In genomic region chr13:31050486-31051400, GRCh38 we compare ENCODE assay signal across 13 cellular contexts.
A peak's percentile ranks its signal among the peaks of the same experiment; 100 is the strongest.
DNase-seq lines count a peak whose midpoint lies in the region; ATAC-seq and TF ChIP-seq lines count a peak whose summit lies in the region.
"Had no signal": no experiment of that assay in that cellular context is flagged by ENCODE, and none has a peak within 500 bp of the region (broad histone marks: within the 10 kb centered on the region; RNA-seq: fewer than 3 reads in every experiment).

No MANE protein-coding gene starts in this region.

- no peak overlapping the region for H3K4me3 Mint-ChIP-seq in T-helper 1 cell treated with Interleukin-12 subunit alpha and Interleukin-12 subunit beta and Interleukin-4 antibody, amounts not matched to agents 30 μg/mL and 1 μg/mL, for 36 hours
- no peak overlapping the region for H3K4me3 Mint-ChIP-seq in endothelial cell (ENCODE audit: unreplicated experiment)

- no peak for ATAC-seq in aorta (ENCODE audit: low FRiP score)

- H3K27ac ChIP-seq in brain microvascular endothelial cell (no peak overlapping the region), aorta (ENCODE audit: low read depth in 1 of 2, low read length in 2 of 2) (no peak overlapping the region)
- H3K27ac ChIP-seq: HL-60 had no signal

- peaks cover 4% of the 10 kb centered on the region for H3K27me3 Mint-ChIP-seq in T-helper 1 cell treated with Interleukin-12 subunit alpha and Interleukin-12 subunit beta and Interleukin-4 antibody, amounts not matched to agents 30 μg/mL and 1 μg/mL, for 36 hours (ENCODE audit: low read depth)
- peaks cover 3% of the 10 kb centered on the region for H3K27me3 Mint-ChIP-seq in endothelial cell (ENCODE audit: unreplicated experiment)

- H3K27ac Mint-ChIP-seq in T-helper 1 cell treated with Interleukin-12 subunit alpha and Interleukin-12 subunit beta and Interleukin-4 antibody, amounts not matched to agents 30 μg/mL and 1 μg/mL, for 36 hours = peak overlapping the region; percentile 10
- H3K27ac Mint-ChIP-seq in endothelial cell (ENCODE audit: unreplicated experiment) = no peak overlapping the region

- peak; percentile 22 for TF ChIP-seq CTCF in NB4 (IDR thresholded peaks at IDR 0.05; ENCODE audit: low read depth, low read length)
- peak; percentile 59 for TF ChIP-seq CTCF in brain microvascular endothelial cell (IDR thresholded peaks at IDR 0.05; ENCODE audit: low read depth, low read length, missing control alignments)
- peak; percentile 19 for TF ChIP-seq CTCF in retinal pigment epithelial cell (conservative IDR thresholded peaks at IDR 0.05; ENCODE audit: low read depth, low read length)
- TF ChIP-seq CTCF in endothelial cell (IDR thresholded peaks at IDR 0.05; ENCODE audit: unreplicated experiment) = no peak

- H3K4me3 ChIP-seq in NB4 (ENCODE audit: low read depth, low read length) (no peak overlapping the region), brain microvascular endothelial cell (ENCODE audit: low read depth, low read length) (no peak overlapping the region), retinal pigment epithelial cell (ENCODE audit: low read length) (no peak overlapping the region), aorta (ENCODE audit: low read length in 2 of 2) (no peak overlapping the region)

- H3K4me1 Mint-ChIP-seq in T-helper 1 cell treated with Interleukin-12 subunit alpha and Interleukin-12 subunit beta and Interleukin-4 antibody, amounts not matched to agents 30 μg/mL and 1 μg/mL, for 36 hours (ENCODE audit: low read depth) = peaks cover 7% of the 10 kb centered on the region
- peaks cover 3% of the 10 kb centered on the region for H3K4me1 Mint-ChIP-seq in endothelial cell (ENCODE audit: unreplicated experiment)

- H3K4me1 ChIP-seq in aorta (ENCODE audit: control insufficient read depth in 1 of 2, insufficient read depth in 2 of 2, low read length in 2 of 2) = no peaks in the 10 kb centered on the region

- no peaks in the 10 kb centered on the region for H3K9me3 Mint-ChIP-seq in T-helper 1 cell treated with Interleukin-12 subunit alpha and Interleukin-12 subunit beta and Interleukin-4 antibody, amounts not matched to agents 30 μg/mL and 1 μg/mL, for 36 hours
- no peaks in the 10 kb centered on the region for H3K9me3 Mint-ChIP-seq in endothelial cell (ENCODE audit: unreplicated experiment)

- no peaks in the 10 kb centered on the region for H3K9me3 ChIP-seq in aorta (ENCODE audit: control insufficient read depth, low read length)

- in situ Hi-C loops in brain microvascular endothelial cell (cut with HindIII; ENCODE audit: low pct_ligation_motif_present, low sequenced_read_pairs) = no loop called here

- 80% methylated on average over 6 of the region's 6 CpGs for WGBS in aorta, 2 donors

- DNase-seq in T-helper 1 cell (no peak), NB4 (ENCODE audit: low read depth) (no peak), brain microvascular endothelial cell (no peak), retinal pigment epithelial cell (ENCODE audit: low read depth) (no peak), endothelial cell (ENCODE audit: low spot score) (no peak), aorta (no peak), NCI-H524 (lab: John Stamatoyannopoulos, UW) (no peak)
- DNase-seq: activated CD4-positive, CD25-positive, alpha-beta regulatory T cell treated with anti-CD3 and anti-CD28 coated beads, Interleukin-2, amount 50 U/mL, for 72 hours; head of caudate nucleus; NCI-H345; stimulated activated CD4-positive, alpha-beta T cell treated with anti-CD3 and anti-CD28 coated beads, Interleukin-2, amount 100 ng/mL, for 48 hours had no signal

- TF ChIP-seq POLR2A in NB4 (IDR thresholded peaks at IDR 0.05; ENCODE audit: extremely low read depth, insufficient read length) = no peak

- H3K27me3 ChIP-seq in brain microvascular endothelial cell (replicated peaks) (no peaks in the 10 kb centered on the region), aorta (ENCODE audit: control insufficient read depth in 1 of 2, insufficient read depth in 2 of 2, low read length in 1 of 2) (no peaks in the 10 kb centered on the region)

- no peaks in the 10 kb centered on the region for H3K36me3 Mint-ChIP-seq in T-helper 1 cell treated with Interleukin-12 subunit alpha and Interleukin-12 subunit beta and Interleukin-4 antibody, amounts not matched to agents 30 μg/mL and 1 μg/mL, for 36 hours (ENCODE audit: low read depth)
- H3K36me3 Mint-ChIP-seq in endothelial cell (ENCODE audit: low read depth, unreplicated experiment) = no peaks in the 10 kb centered on the region

- intact Hi-C loops in aorta (cut with DNase I) = no loop called here

- H3K36me3 ChIP-seq in brain microvascular endothelial cell (replicated peaks) = no peaks in the 10 kb centered on the region
- H3K36me3 ChIP-seq in aorta (ENCODE audit: control insufficient read depth in 1 of 2, insufficient read depth in 2 of 2, low read length in 1 of 2) = no peaks in the 10 kb centered on the region
